In genomic region chr4:139015269-139015947, GRCh38 we compare ENCODE assay signal across 1 cellular context.
TF ChIP-seq lines count a peak whose summit lies in the region.

NOCT (plus strand) TSS chr4:139015781; CDS start chr4:139015982, 201 bp downstream.

TF ChIP-seq in HepG2, 621 proteins besides CTCF, POLR2A, EP300 and RAD21 (continued from another document and continues in another):
- TF ChIP-seq PBX3 (CRISPR knock-in tag; IDR thresholded peaks at IDR 0.05; ENCODE audit: borderline replicate concordance) = 0 out of 2 replicates have a peak, but pooled peaks have one; percentile 40
- peak; percentile 27; the same call in 1 of the 2 replicates for TF ChIP-seq FOXP4 (CRISPR knock-in tag; IDR thresholded peaks at IDR 0.05)
- TF ChIP-seq ZNF17 (CRISPR knock-in tag; IDR thresholded peaks at IDR 0.05) = 0 out of 2 replicates have a peak, but pooled peaks have one; percentile 70
- TF ChIP-seq KDM4B (CRISPR knock-in tag; IDR thresholded peaks at IDR 0.05) = peak; percentile 60; the same call in 1 of the 2 replicates
- no peak for TF ChIP-seq SOX6 (IDR thresholded peaks at IDR 0.05)
- peak; percentile 42; the same call in 1 of the 2 replicates for TF ChIP-seq SOX6 (CRISPR knock-in tag; IDR thresholded peaks at IDR 0.05)
- 0 out of 2 replicates have a peak, but pooled peaks have one; percentile 57 for TF ChIP-seq ZSCAN30 (CRISPR knock-in tag; IDR thresholded peaks at IDR 0.05)
- TF ChIP-seq ZBTB3 (CRISPR knock-in tag; IDR thresholded peaks at IDR 0.05; ENCODE audit: borderline replicate concordance, low read depth) = peak; percentile 52; the same call in 1 of the 2 replicates
- TF ChIP-seq ATF7 (IDR thresholded peaks at IDR 0.05) = peak; percentile 81
- TF ChIP-seq ATF7 (CRISPR knock-in tag; IDR thresholded peaks at IDR 0.05) = no peak
- TF ChIP-seq GLI4 (CRISPR knock-in tag; IDR thresholded peaks at IDR 0.05; ENCODE audit: borderline replicate concordance) = peak; percentile 13; the same call in 1 of the 2 replicates
- TF ChIP-seq ZNF780A (CRISPR knock-in tag; IDR thresholded peaks at IDR 0.05) = peak; percentile 92; the same call in 1 of the 2 replicates
- 0 out of 2 replicates have a peak, but pooled peaks have one; percentile 51 for TF ChIP-seq STAT6 (CRISPR knock-in tag; IDR thresholded peaks at IDR 0.05; ENCODE audit: borderline replicate concordance)
- TF ChIP-seq TRIM24 (CRISPR knock-in tag; IDR thresholded peaks at IDR 0.05) = no peak
- 0 out of 2 replicates have a peak, but pooled peaks have one; percentile 41 for TF ChIP-seq MAF1 (CRISPR knock-in tag; IDR thresholded peaks at IDR 0.05; ENCODE audit: borderline replicate concordance)
- peak; percentile 98 for TF ChIP-seq MAX (IDR thresholded peaks at IDR 0.05)
- 0 out of 2 replicates have a peak, but pooled peaks have one; percentile 39 for TF ChIP-seq THAP11 (CRISPR knock-in tag; IDR thresholded peaks at IDR 0.05)
- TF ChIP-seq KDM5B (CRISPR knock-in tag; IDR thresholded peaks at IDR 0.05; ENCODE audit: borderline replicate concordance) = peak; percentile 89; the same call in 1 of the 2 replicates
- 0 out of 2 replicates have a peak, but pooled peaks have one; percentile 58 for TF ChIP-seq DZIP1 (CRISPR knock-in tag; IDR thresholded peaks at IDR 0.05)
- TF ChIP-seq IRF1 (CRISPR knock-in tag; IDR thresholded peaks at IDR 0.05; ENCODE audit: low read depth) = no peak
- no peak for TF ChIP-seq SP140L (CRISPR knock-in tag; IDR thresholded peaks at IDR 0.05; ENCODE audit: borderline replicate concordance)
- peak; percentile 76; the same call in 1 of the 2 replicates for TF ChIP-seq TBX2 (CRISPR knock-in tag; IDR thresholded peaks at IDR 0.05; ENCODE audit: borderline replicate concordance)
- peak; percentile 98 for TF ChIP-seq ARNT2 (CRISPR knock-in tag; IDR thresholded peaks at IDR 0.05; ENCODE audit: low read depth)
- 0 out of 2 replicates have a peak, but pooled peaks have one; percentile 4 for TF ChIP-seq HNF4G (IDR thresholded peaks at IDR 0.05; ENCODE audit: borderline replicate concordance, low read depth, low read length)
- TF ChIP-seq HNF4G (CRISPR knock-in tag; IDR thresholded peaks at IDR 0.05; ENCODE audit: borderline replicate concordance, low read depth) = 0 out of 2 replicates have a peak, but pooled peaks have one; percentile 14
- peak; percentile 40; the same call in 1 of the 2 replicates for TF ChIP-seq ETS1 (CRISPR knock-in tag; IDR thresholded peaks at IDR 0.05)
- peak; percentile 54; the same call in 1 of the 2 replicates for TF ChIP-seq ISX (CRISPR knock-in tag; conservative IDR thresholded peaks at IDR 0.05)
- TF ChIP-seq ZXDC (CRISPR knock-in tag; IDR thresholded peaks at IDR 0.05) = 0 out of 2 replicates have a peak, but pooled peaks have one; percentile 20
- TF ChIP-seq EEA1 (CRISPR knock-in tag; IDR thresholded peaks at IDR 0.05; ENCODE audit: borderline replicate concordance) = 0 out of 2 replicates have a peak, but pooled peaks have one; percentile 35
- peak; percentile 47; the same call in 1 of the 2 replicates for TF ChIP-seq ATF2 (CRISPR knock-in tag; IDR thresholded peaks at IDR 0.05)
- TF ChIP-seq ZBTB34 (CRISPR knock-in tag; IDR thresholded peaks at IDR 0.05) = no peak
